In the genomic region with DNA sequence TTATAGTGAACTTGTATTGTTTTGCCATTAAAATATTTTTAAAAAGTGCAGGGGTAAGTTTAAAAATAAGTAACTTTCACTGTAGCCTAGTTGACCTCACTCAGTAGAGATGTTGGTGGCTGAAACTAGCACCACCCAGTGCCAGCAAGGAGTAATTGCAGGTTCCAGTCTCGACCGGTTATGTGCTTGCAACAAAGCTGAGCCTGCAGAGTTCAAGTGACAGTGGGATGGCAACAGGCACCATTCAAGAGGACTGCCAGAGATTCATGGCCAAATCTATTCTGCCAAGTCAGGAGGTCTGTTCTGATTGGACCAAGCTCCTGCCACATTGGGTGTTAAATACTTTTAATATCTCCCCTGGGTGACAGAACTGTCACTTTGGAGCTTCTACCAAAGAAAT, we compare ENCODE assay signal across 8 cellular contexts. TPM values are rescaled to one million over a fixed set of nuclear protein-coding genes. Genes with fewer than 3 reads are reported as not detected.
A peak's percentile ranks its signal among the peaks of the same experiment; 100 is the strongest.
DNase-seq lines count a peak whose midpoint lies in the region; ATAC-seq and TF ChIP-seq lines count a peak whose summit lies in the region.

No MANE protein-coding gene starts in this region.

- H3K27ac ChIP-seq in esophagus muscularis mucosa (replicated peaks in 1 of 4): no peak overlapping the region
- no peak overlapping the region for H3K27ac ChIP-seq in smooth muscle cell (ENCODE audit: low read depth)
- no peak overlapping the region for H3K27ac ChIP-seq in gastrocnemius medialis

- TF ChIP-seq EP300 in esophagus muscularis mucosa (IDR thresholded peaks at IDR 0.05): no peak

- H3K9me3 ChIP-seq in esophagus muscularis mucosa: no peaks in the 10 kb centered on the region
- H3K9me3 ChIP-seq in smooth muscle cell (replicated peaks; ENCODE audit: low read depth): no peaks in the 10 kb centered on the region
- H3K9me3 ChIP-seq in gastrocnemius medialis: no peaks in the 10 kb centered on the region

- H3K4me1 ChIP-seq in esophagus muscularis mucosa: peaks cover 21 to 29% (median 24%) of the 10 kb centered on the region in 4 donors
- H3K4me1 ChIP-seq in smooth muscle cell (ENCODE audit: low read depth): peaks cover 6% of the 10 kb centered on the region
- peaks cover 0 to 8% of the 10 kb centered on the region in 2 donors for H3K4me1 ChIP-seq in gastrocnemius medialis

- peaks cover 21% of the 10 kb centered on the region for H4K20me1 ChIP-seq in smooth muscle cell (ENCODE audit: low read depth)

- TF ChIP-seq CTCF in AG09309 (IDR thresholded peaks at IDR 0.05; ENCODE audit: control insufficient read depth, insufficient read depth, low read depth, low read length, missing control alignments): peak; percentile 39
- TF ChIP-seq CTCF in GM12875 (IDR thresholded peaks at IDR 0.05; ENCODE audit: borderline replicate concordance, insufficient read depth, low read depth, low read length): peak; percentile 76
- TF ChIP-seq CTCF in esophagus muscularis mucosa (IDR thresholded peaks at IDR 0.05): peak in 2 of 3 experiments; percentile 23 to 35
- TF ChIP-seq CTCF in smooth muscle cell (IDR thresholded peaks at IDR 0.05; ENCODE audit: borderline replicate concordance, insufficient read depth, poor library complexity, severe bottlenecking): peak; percentile 27
- TF ChIP-seq CTCF in gastrocnemius medialis (IDR thresholded peaks at IDR 0.05 in 4 of 5, conservative IDR thresholded peaks at IDR 0.05 in 1 of 5): peak in 1 of 5 experiments; percentile 13

- H3K27me3 ChIP-seq in esophagus muscularis mucosa (no peaks in the 10 kb centered on the region), smooth muscle cell (ENCODE audit: low read depth) (no peaks in the 10 kb centered on the region), gastrocnemius medialis (peaks cover 0 to 12% (median 4%) of the 10 kb centered on the region in 3 donors)

- peaks cover 4% of the 10 kb centered on the region for H3K79me2 ChIP-seq in smooth muscle cell (ENCODE audit: low read depth)

- no peak for ATAC-seq in gastrocnemius medialis
- no peak for ATAC-seq in HG02623 (IDR thresholded peaks at IDR 0.05; ENCODE audit: unreplicated experiment)
- ATAC-seq in HG03097 (IDR thresholded peaks at IDR 0.05; ENCODE audit: low FRiP score, unreplicated experiment): no peak

- intact Hi-C loops in esophagus muscularis mucosa (cut with DNase I): no loop called here
- intact Hi-C loops in gastrocnemius medialis (cut with DNase I; ENCODE audit: low total_unique reads): no loop called here

- no peaks in the 10 kb centered on the region for H3F3A ChIP-seq in smooth muscle cell (ENCODE audit: low read depth)

- H3K4me3 ChIP-seq in AG09309 (ENCODE audit: control insufficient read depth, low read depth, low read length): no peak overlapping the region
- no peak overlapping the region for H3K4me3 ChIP-seq in GM12875 (ENCODE audit: low read depth, low read length)
- no peak overlapping the region for H3K4me3 ChIP-seq in esophagus muscularis mucosa
- H3K4me3 ChIP-seq in smooth muscle cell: no peak overlapping the region
- no peak overlapping the region for H3K4me3 ChIP-seq in gastrocnemius medialis

- DNase-seq in AG09309 (ENCODE audit: low read depth): no peak
- peak; percentile 32 for DNase-seq in RKO (ENCODE audit: low spot score)
- no peak for DNase-seq in esophagus muscularis mucosa (ENCODE audit: extremely low spot score)
- DNase-seq in smooth muscle cell (lab: John Stamatoyannopoulos, UW; ENCODE audit: unreplicated experiment): no peak
- DNase-seq in gastrocnemius medialis: no peak

- H3K36me3 ChIP-seq in esophagus muscularis mucosa (no peaks in the 10 kb centered on the region), smooth muscle cell (ENCODE audit: low read depth) (no peaks in the 10 kb centered on the region), gastrocnemius medialis (no peaks in the 10 kb centered on the region)

- TF ChIP-seq POLR2A in esophagus muscularis mucosa (IDR thresholded peaks at IDR 0.05; ENCODE audit: low read depth) (no peak), gastrocnemius medialis (IDR thresholded peaks at IDR 0.05) (no peak)

- in situ Hi-C loops in gastrocnemius medialis (cut with MboI; ENCODE audit: low sequenced_read_pairs in 4 of 4): no loop called here

- H3K9ac ChIP-seq in smooth muscle cell (ENCODE audit: low read depth): no peak overlapping the region

- H3K4me2 ChIP-seq in smooth muscle cell: no peak overlapping the region

- H2AFZ ChIP-seq in smooth muscle cell (ENCODE audit: low read depth): no peak overlapping the region

- WGBS in esophagus muscularis mucosa: 66% methylated on average over 2 of the region's 2 CpGs
- WGBS in smooth muscle cell (ENCODE audit: low lambda C conversion rate): 19% methylated on average over 2 of the region's 2 CpGs

RNA-seq across cellular contexts. Expression of a gene that starts 2.7 kb away (rescaled TPM):
- total RNA-seq in esophagus muscularis mucosa (1 to 10 TPM; 2.0 to 4.6 (median 2.3) TPM), smooth muscle cell (9.6 and 11.2 TPM in 2 replicates), gastrocnemius medialis (1 to 10 TPM in 1 of 4 donors, under 1 TPM in 3; 0.42 to 1.1 (median 0.76) TPM)
- 7.8 and 11.0 TPM in 2 replicates for polyA plus RNA-seq in smooth muscle cell
